In the genomic region with DNA sequence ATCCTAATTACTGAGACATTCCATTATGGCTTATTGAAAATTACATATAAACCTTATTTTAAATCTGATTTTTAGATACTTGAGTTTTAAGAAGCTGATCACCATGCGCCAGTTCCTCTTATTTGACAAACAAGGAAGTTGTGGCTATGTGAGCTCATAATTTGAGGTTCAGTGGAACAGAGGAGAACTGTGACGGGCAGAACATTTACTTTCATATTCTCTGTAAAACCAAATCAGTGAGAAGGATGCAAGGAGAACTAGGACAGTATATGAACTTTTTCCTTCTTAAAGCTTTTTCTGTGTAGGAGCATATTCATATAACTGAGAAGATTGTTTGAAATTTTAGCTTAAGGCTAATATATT, we compare ENCODE assay signal across 8 cellular contexts. TPM values are rescaled to one million over a fixed set of nuclear protein-coding genes. Genes with fewer than 3 reads are reported as not detected.
DNase-seq lines count a peak whose midpoint lies in the region; ATAC-seq and TF ChIP-seq lines count a peak whose summit lies in the region.

No MANE protein-coding gene starts in this region.

- peaks cover 0 to 1% of the 10 kb centered on the region in 2 donors for H3K36me3 ChIP-seq in lung (ENCODE audit: control insufficient read depth in 2 of 2, insufficient read depth in 2 of 2, low read length in 2 of 2)

- DNase-seq in stimulated activated naive CD4-positive, alpha-beta T cell (lab: John Stamatoyannopoulos, UW): peak in 5 of 6 experiments; percentile 8 to 74 (median 67)
- DNase-seq in stimulated activated naive CD4-positive, alpha-beta T cell treated with Interleukin-2 at 50 U/mL for 16 hours (lab: John Stamatoyannopoulos, UW): no peak
- peak; percentile 81 for DNase-seq in SIG-M5 (lab: John Stamatoyannopoulos, UW)
- no peak for DNase-seq in lung (ENCODE audit: low spot score)
- DNase-seq in NCI-H2227 (lab: John Stamatoyannopoulos, UW; ENCODE audit: unreplicated experiment): no peak
- DNase-seq in NCI-H2081 treated with DMSO at 0.1 percent for 48 hours (lab: John Stamatoyannopoulos, UW): no peak
- DNase-seq in NCI-H524 (lab: John Stamatoyannopoulos, UW): no peak

- no peaks in the 10 kb centered on the region for H3K9me3 ChIP-seq in lung (ENCODE audit: control insufficient read depth in 2 of 2, insufficient read depth in 1 of 2, low read length in 1 of 2)

- WGBS in lung, 2 donors: 12 to 43% methylated on average over 2 of the region's 2 CpGs

- no peak overlapping the region for H3K27ac ChIP-seq in lung (ENCODE audit: low read depth in 1 of 2, low read length in 1 of 2)

- no peaks in the 10 kb centered on the region for H3K27me3 ChIP-seq in lung (ENCODE audit: control insufficient read depth, insufficient read depth)

- no peak for TF ChIP-seq CTCF in lung (IDR thresholded peaks at IDR 0.05; ENCODE audit: control extremely low read depth, extremely low read depth)

- ATAC-seq in HG02973 (IDR thresholded peaks at IDR 0.05; ENCODE audit: unreplicated experiment): peak; percentile 82
- ATAC-seq in lung (ENCODE audit: insufficient read depth, low FRiP score): peak; percentile 91

- H3K4me3 ChIP-seq in lung: no peak overlapping the region

- H3K4me1 ChIP-seq in lung (ENCODE audit: control insufficient read depth in 2 of 2, insufficient read depth in 2 of 2, low read length in 2 of 2): peaks cover 0 to 2% of the 10 kb centered on the region in 2 donors

RNA-seq across cellular contexts. Expression of a gene that starts 25.3 kb away (rescaled TPM):
- total RNA-seq in lung: 10 to 100 TPM; 35.2 to 35.5 TPM
- 10 to 100 TPM; 12.7 to 16.7 TPM for polyA plus RNA-seq in lung

Comparison
In these comparisons a context has a peak if more than half of its experiments do, and no peak if none do; other contexts are left out.
1. DNase-seq: peak in stimulated activated naive CD4-positive, alpha-beta T cell (5 of 6) and SIG-M5 (single experiment); none in stimulated activated naive CD4-positive, alpha-beta T cell treated with Interleukin-2 at 50 U/mL for 16 hours (single experiment), lung (single experiment), NCI-H2227 (single experiment), NCI-H2081 treated with DMSO at 0.1 percent for 48 hours (single experiment) and NCI-H524 (0 of 2).